Comparison of ENCODE assay signal across 8 cellular contexts in genomic region chr11:66579017-66579606, GRCh38. TPM values are rescaled to one million over a fixed set of nuclear protein-coding genes. Genes with fewer than 3 reads are reported as not detected.
DNase-seq lines count a peak whose midpoint lies in the region; ATAC-seq and TF ChIP-seq lines count a peak whose summit lies in the region.

No MANE protein-coding gene starts in this region.

- H3K36me3 Mint-ChIP-seq in activated CD4-positive, alpha-beta T cell treated with anti-CD3 and anti-CD28 coated beads for 36 hours (ENCODE audit: low read depth) = no peaks in the 10 kb centered on the region

- DNase-seq in GM12865 (ENCODE audit: low read depth) (peak; percentile 65), NCI-H1930 (lab: John Stamatoyannopoulos, UW) (peak; percentile 41 to 44), left colon (peak; percentile 59 to 85)
- DNase-seq in activated CD4-positive, alpha-beta T cell treated with anti-CD3 and anti-CD28 coated beads for 36 hours = peak; percentile 91
- DNase-seq in central memory CD4-positive, alpha-beta T cell = peak; percentile 64
- peak; percentile 84 to 89 for DNase-seq in stimulated activated CD4-positive, alpha-beta T cell treated with anti-CD3 and anti-CD28 coated beads, Interleukin-2, amount 100 ng/mL, for 48 hours

- H3K9me3 Mint-ChIP-seq in activated CD4-positive, alpha-beta T cell treated with anti-CD3 and anti-CD28 coated beads for 36 hours (ENCODE audit: low read depth) = peaks cover 4% of the 10 kb centered on the region

- intact Hi-C loops in activated CD4-positive, alpha-beta T cell treated with anti-CD3 and anti-CD28 coated beads for 36 hours (cut with DNase I, micrococcal nuclease) = loop anchor here (1.0 to 10.0 kb wide), 7 partner anchors 33 to 256 kb away; partner anchors contain the start of genes ACTN3 (in 1 of the 2), RBM14 (in 1 of the 2) and ZDHHC24 (in 1 of the 2)
- intact Hi-C loops in left colon (cut with DNase I, micrococcal nuclease) = no loop called here

- H3K4me3 Mint-ChIP-seq in activated CD4-positive, alpha-beta T cell treated with anti-CD3 and anti-CD28 coated beads for 36 hours = no peak overlapping the region

- CTCF ChIA-PET in activated CD4-positive, alpha-beta T cell treated with anti-CD3 and anti-CD28 coated beads for 36 hours (lab: Charles Lee) = interaction anchor here (0.6 to 5.2 kb wide), 15 partner anchors 10 to 106 kb away, joined by 3 to 99 read pairs (median 4); partner anchors contain the start of genes CCDC87, CTSF, RBM4 and RBM4B

- H3K27me3 Mint-ChIP-seq in activated CD4-positive, alpha-beta T cell treated with anti-CD3 and anti-CD28 coated beads for 36 hours = peaks cover 2% of the 10 kb centered on the region

- POLR2A ChIA-PET in activated CD4-positive, alpha-beta T cell treated with anti-CD3 and anti-CD28 coated beads for 36 hours (lab: Charles Lee) = no interaction called here

- no peak overlapping the region for H3K4me3 ChIP-seq in GM12865 (ENCODE audit: low read depth, low read length)

- peak; percentile 79 for TF ChIP-seq CTCF in GM12865 (IDR thresholded peaks at IDR 0.05; ENCODE audit: insufficient read depth, low read depth, low read length, missing control alignments)

- peaks cover 16% of the 10 kb centered on the region for H3K4me1 Mint-ChIP-seq in activated CD4-positive, alpha-beta T cell treated with anti-CD3 and anti-CD28 coated beads for 36 hours

- H3K27ac Mint-ChIP-seq in activated CD4-positive, alpha-beta T cell treated with anti-CD3 and anti-CD28 coated beads for 36 hours = no peak overlapping the region

- peak; percentile 90 for ATAC-seq in activated CD4-positive, alpha-beta T cell treated with anti-CD3 and anti-CD28 coated beads for 36 hours
- peak; percentile 82 for ATAC-seq in left colon
- no peak for ATAC-seq in GM21526 (IDR thresholded peaks at IDR 0.05; ENCODE audit: low FRiP score, unreplicated experiment)
- ATAC-seq in GM21367 (IDR thresholded peaks at IDR 0.05; ENCODE audit: unreplicated experiment) = no peak

RNA-seq across cellular contexts. Expression of gene CTSF, which starts 10.7 kb away (rescaled TPM):
- 1 to 10 TPM; 1.3 to 2.0 TPM for total RNA-seq in activated CD4-positive, alpha-beta T cell treated with anti-CD3 and anti-CD28 coated beads for 36 hours
- total RNA-seq in left colon = 10 to 100 TPM in 1 of 2 donors, 1 to 10 TPM in 1; 5.6 to 20.4 TPM

RNA-seq across cellular contexts. Expression of gene CCDC87, which starts 13.8 kb away (rescaled TPM):
- under 1 TPM; 0.09 to 0.14 TPM for total RNA-seq in activated CD4-positive, alpha-beta T cell treated with anti-CD3 and anti-CD28 coated beads for 36 hours
- under 1 TPM; 0.22 to 0.46 TPM for total RNA-seq in left colon

RNA-seq across cellular contexts. Expression of gene CCS, which starts 13.9 kb away (rescaled TPM):
- 10 to 100 TPM; 16.3 to 24.0 TPM for total RNA-seq in activated CD4-positive, alpha-beta T cell treated with anti-CD3 and anti-CD28 coated beads for 36 hours
- 10 to 100 TPM; 38.5 to 38.6 TPM for total RNA-seq in left colon

RNA-seq across cellular contexts. Expression of gene ACTN3, which starts 32.4 kb away (rescaled TPM):
- under 1 TPM; 0.26 to 0.27 TPM for total RNA-seq in activated CD4-positive, alpha-beta T cell treated with anti-CD3 and anti-CD28 coated beads for 36 hours
- total RNA-seq in left colon = not detected

RNA-seq across cellular contexts. Expression of gene ZDHHC24, which starts 33.3 kb away (rescaled TPM):
- 10 to 100 TPM in 1 of 2 experiments, 1 to 10 TPM in 1; 9.7 to 11.3 TPM for total RNA-seq in activated CD4-positive, alpha-beta T cell treated with anti-CD3 and anti-CD28 coated beads for 36 hours
- total RNA-seq in left colon = 10 to 100 TPM in 1 of 2 donors, 1 to 10 TPM in 1; 9.9 to 11.7 TPM

Comparison
In these comparisons a context has a peak if more than half of its experiments do, and no peak if none do; other contexts are left out.
1. ATAC-seq: peak in activated CD4-positive, alpha-beta T cell treated with anti-CD3 and anti-CD28 coated beads for 36 hours (single experiment) and left colon (single experiment); none in GM21526 (single experiment) and GM21367 (single experiment).
2. intact Hi-C loops: an anchor here in activated CD4-positive, alpha-beta T cell treated with anti-CD3 and anti-CD28 coated beads for 36 hours (1.0 to 10.0 kb wide); none called in left colon.
3. Peak in every context shown above with its lines, with median percentiles within 50 percentile points of each other: DNase-seq.